In genomic region chr14:68979021-68979721, GRCh38 we compare ENCODE assay signal across 1 cellular context.
TF ChIP-seq lines count a peak whose summit lies in the region.

Gene ACTN1, minus strand, starts transcription at chr14:68979302. Its CDS starts 246 bp downstream, at chr14:68979056.

TF ChIP-seq in HepG2, 621 proteins besides CTCF, POLR2A, EP300 and RAD21 (continued from another document and continues in another):
- peak; percentile 44; the same call in 1 of the 2 replicates for TF ChIP-seq ZNF746 (CRISPR knock-in tag; IDR thresholded peaks at IDR 0.05)
- peak; percentile 62 for TF ChIP-seq CHD2 (IDR thresholded peaks at IDR 0.05; ENCODE audit: low read depth, low read length)
- TF ChIP-seq ZUFSP (CRISPR knock-in tag; IDR thresholded peaks at IDR 0.05; ENCODE audit: borderline replicate concordance), result no peak
- no peak for TF ChIP-seq FOXO1 (CRISPR knock-in tag; IDR thresholded peaks at IDR 0.05)
- TF ChIP-seq SRY (CRISPR knock-in tag; IDR thresholded peaks at IDR 0.05), result peak; percentile 76
- no peak for TF ChIP-seq ZNF432 (CRISPR knock-in tag; IDR thresholded peaks at IDR 0.05; ENCODE audit: borderline replicate concordance)
- no peak for TF ChIP-seq ZNF768 (CRISPR knock-in tag; IDR thresholded peaks at IDR 0.05)
- TF ChIP-seq THAP9 (CRISPR knock-in tag; IDR thresholded peaks at IDR 0.05; ENCODE audit: borderline replicate concordance), result no peak
- no peak for TF ChIP-seq HMGA1 (CRISPR knock-in tag; conservative IDR thresholded peaks at IDR 0.05)
- no peak for TF ChIP-seq ZNF558 (CRISPR knock-in tag; IDR thresholded peaks at IDR 0.05; ENCODE audit: borderline replicate concordance)
- TF ChIP-seq ZFP62 (CRISPR knock-in tag; IDR thresholded peaks at IDR 0.05), result no peak
- peak; percentile 57; the same call in 1 of the 2 replicates for TF ChIP-seq ZNF841 (CRISPR knock-in tag; IDR thresholded peaks at IDR 0.05; ENCODE audit: borderline replicate concordance)
- TF ChIP-seq ZNF703 (CRISPR knock-in tag; IDR thresholded peaks at IDR 0.05; ENCODE audit: borderline replicate concordance), result no peak
- no peak for TF ChIP-seq MLLT10 (CRISPR knock-in tag; IDR thresholded peaks at IDR 0.05)
- TF ChIP-seq ZFP36L1 (CRISPR knock-in tag; IDR thresholded peaks at IDR 0.05), result no peak
- TF ChIP-seq ZNF740 (CRISPR knock-in tag; IDR thresholded peaks at IDR 0.05), result peak; percentile 17; the same call in 1 of the 2 replicates
- no peak for TF ChIP-seq ZNF451 (CRISPR knock-in tag; IDR thresholded peaks at IDR 0.05)
- TF ChIP-seq ZBTB7B (CRISPR knock-in tag; IDR thresholded peaks at IDR 0.05), result 0 out of 2 replicates have a peak, but pooled peaks have one; percentile 41
- TF ChIP-seq ZNF710 (CRISPR knock-in tag; IDR thresholded peaks at IDR 0.05; ENCODE audit: borderline replicate concordance), result peak; percentile 31; the same call in 1 of the 2 replicates
- TF ChIP-seq ZBTB4 (CRISPR knock-in tag; IDR thresholded peaks at IDR 0.05; ENCODE audit: borderline replicate concordance), result no peak
- no peak for TF ChIP-seq PAWR (CRISPR knock-in tag; IDR thresholded peaks at IDR 0.05; ENCODE audit: borderline replicate concordance)
- no peak for TF ChIP-seq ZNF598 (CRISPR knock-in tag; IDR thresholded peaks at IDR 0.05; ENCODE audit: borderline replicate concordance)
- TF ChIP-seq SAP130 (CRISPR knock-in tag; IDR thresholded peaks at IDR 0.05; ENCODE audit: low read depth), result peak; percentile 90
- no peak for TF ChIP-seq DMTF1 (CRISPR knock-in tag; IDR thresholded peaks at IDR 0.05)
- TF ChIP-seq REXO4 (CRISPR knock-in tag; IDR thresholded peaks at IDR 0.05; ENCODE audit: borderline replicate concordance), result 0 out of 2 replicates have a peak, but pooled peaks have one; percentile 37
- no peak for TF ChIP-seq POLR2AphosphoS2 (IDR thresholded peaks at IDR 0.05; ENCODE audit: low read depth, low read length)
- TF ChIP-seq TBL1XR1 (IDR thresholded peaks at IDR 0.05; ENCODE audit: borderline replicate concordance, low read length, partially characterized antibody), result no peak
- no peak for TF ChIP-seq ZNF543 (CRISPR knock-in tag; IDR thresholded peaks at IDR 0.05)
- no peak for TF ChIP-seq ZNF644 (CRISPR knock-in tag; IDR thresholded peaks at IDR 0.05; ENCODE audit: low read depth)
- no peak for TF ChIP-seq ZNF7 (CRISPR knock-in tag; IDR thresholded peaks at IDR 0.05)
- TF ChIP-seq ATF4 (CRISPR knock-in tag; IDR thresholded peaks at IDR 0.05), result peak in 1 of 2 experiments; percentile 64; a peak in 2 of 4 replicates
- TF ChIP-seq ZBTB25 (CRISPR knock-in tag; IDR thresholded peaks at IDR 0.05), result no peak; the same call in 1 of the 2 replicates
- peak; percentile 89 for TF ChIP-seq ZC3H13 (CRISPR knock-in tag; IDR thresholded peaks at IDR 0.05)
- no peak for TF ChIP-seq ZBTB21 (CRISPR knock-in tag; IDR thresholded peaks at IDR 0.05)
- no peak for TF ChIP-seq MIER3 (CRISPR knock-in tag; IDR thresholded peaks at IDR 0.05; ENCODE audit: borderline replicate concordance)
- no peak for TF ChIP-seq ZSCAN12 (CRISPR knock-in tag; IDR thresholded peaks at IDR 0.05)
- TF ChIP-seq SP4 (CRISPR knock-in tag; IDR thresholded peaks at IDR 0.05), result peak; percentile 80
- peak; percentile 82; the same call in 1 of the 2 replicates for TF ChIP-seq KDM2A (CRISPR knock-in tag; IDR thresholded peaks at IDR 0.05; ENCODE audit: borderline replicate concordance, low read depth)
- TF ChIP-seq RBFOX2 (IDR thresholded peaks at IDR 0.05; ENCODE audit: low read depth, low read length), result peak; percentile 88
- no peak for TF ChIP-seq HOMEZ (CRISPR knock-in tag; IDR thresholded peaks at IDR 0.05; ENCODE audit: low read depth)
- TF ChIP-seq ZNF296 (CRISPR knock-in tag; conservative IDR thresholded peaks at IDR 0.05), result no peak; the same call in 1 of the 2 replicates
- no peak; the same call in 1 of the 2 replicates for TF ChIP-seq PHF20 (CRISPR knock-in tag; IDR thresholded peaks at IDR 0.05)
- peak; percentile 39; the same call in 1 of the 2 replicates for TF ChIP-seq ZBTB38 (CRISPR knock-in tag; IDR thresholded peaks at IDR 0.05)
- no peak for TF ChIP-seq JUND (CRISPR knock-in tag; IDR thresholded peaks at IDR 0.05)
- no peak for TF ChIP-seq NCOR1 (IDR thresholded peaks at IDR 0.05; ENCODE audit: borderline replicate concordance, low read length)
- no peak for TF ChIP-seq ZNF589 (CRISPR knock-in tag; conservative IDR thresholded peaks at IDR 0.05)
- TF ChIP-seq ZSCAN20 (CRISPR knock-in tag; IDR thresholded peaks at IDR 0.05; ENCODE audit: borderline replicate concordance), result no peak
- TF ChIP-seq ELF4 (CRISPR knock-in tag; IDR thresholded peaks at IDR 0.05; ENCODE audit: borderline replicate concordance), result no peak
- no peak for TF ChIP-seq TMF1 (CRISPR knock-in tag; IDR thresholded peaks at IDR 0.05; ENCODE audit: low read depth)
- no peak for TF ChIP-seq EZH2 (conservative IDR thresholded peaks at IDR 0.05; ENCODE audit: low read depth, low read length)
- TF ChIP-seq CREBL2 (CRISPR knock-in tag; IDR thresholded peaks at IDR 0.05; ENCODE audit: borderline replicate concordance), result no peak
- peak; percentile 80 for TF ChIP-seq PITX1 (CRISPR knock-in tag; IDR thresholded peaks at IDR 0.05)
- TF ChIP-seq SRSF4 (IDR thresholded peaks at IDR 0.05; ENCODE audit: low read depth, low read length, poor library complexity, severe bottlenecking), result no peak
- no peak for TF ChIP-seq ZNF12 (CRISPR knock-in tag; IDR thresholded peaks at IDR 0.05)
- no peak for TF ChIP-seq ZNF629 (CRISPR knock-in tag; conservative IDR thresholded peaks at IDR 0.05)
